ENCODE assay signal across 1 cellular context in genomic region chr18:46071894-46072867, GRCh38.
A peak's percentile ranks its signal among the peaks of the same experiment; 100 is the strongest.
TF ChIP-seq lines count a peak whose summit lies in the region.

Gene PSTPIP2, minus strand, starts transcription at chr18:46072260. Its CDS starts 72 bp downstream, at chr18:46072188.

TF ChIP-seq in K562, 482 proteins besides CTCF, POLR2A, EP300 and RAD21 (continued from another document and continues in another):
- TF ChIP-seq JUND (IDR thresholded peaks at IDR 0.05; ENCODE audit: borderline replicate concordance, low read depth, low read length), result no peak; the same call in 1 of the 2 replicates
- TF ChIP-seq JUND (tag; IDR thresholded peaks at IDR 0.05; ENCODE audit: borderline replicate concordance, low read depth, low read length), result no peak
- TF ChIP-seq MAFK (IDR thresholded peaks at IDR 0.05; ENCODE audit: low read length), result no peak
- no peak for TF ChIP-seq PTTG1 (tag; IDR thresholded peaks at IDR 0.05; ENCODE audit: low read depth)
- no peak for TF ChIP-seq GTF2E2 (tag; IDR thresholded peaks at IDR 0.05)
- TF ChIP-seq GTF3C2 (IDR thresholded peaks at IDR 0.05; ENCODE audit: borderline replicate concordance, extremely low read depth, insufficient read length), result no peak
- TF ChIP-seq XRCC4 (IDR thresholded peaks at IDR 0.05; ENCODE audit: extremely low read depth, insufficient read depth, insufficient read length), result no peak
- TF ChIP-seq CBX8 (IDR thresholded peaks at IDR 0.05; ENCODE audit: borderline replicate concordance, extremely low read depth, low read depth, low read length, poor library complexity, severe bottlenecking), result no peak
- 0 out of 2 replicates have a peak, but pooled peaks have one; percentile 53 for TF ChIP-seq TGIF2 (CRISPR knock-in tag; IDR thresholded peaks at IDR 0.05)
- TF ChIP-seq SAFB (IDR thresholded peaks at IDR 0.05; ENCODE audit: borderline replicate concordance, low read depth, low read length), result 0 out of 2 replicates have a peak, but pooled peaks have one; percentile 48
- no peak for TF ChIP-seq CHD7 (IDR thresholded peaks at IDR 0.05; ENCODE audit: low read depth, low read length)
- no peak for TF ChIP-seq TRIM25 (IDR thresholded peaks at IDR 0.05; ENCODE audit: borderline replicate concordance)
- TF ChIP-seq SAP30 (IDR thresholded peaks at IDR 0.05; ENCODE audit: borderline replicate concordance, insufficient read depth, low read depth, low read length, poor library complexity, severe bottlenecking), result no peak
- TF ChIP-seq XRCC5 (IDR thresholded peaks at IDR 0.05; ENCODE audit: low read depth, low read length), result peak; percentile 52
- TF ChIP-seq MCM2 (IDR thresholded peaks at IDR 0.05; ENCODE audit: low read depth), result no peak
- no peak for TF ChIP-seq U2AF2 (optimal IDR thresholded peaks at IDR 0.05; ENCODE audit: low read depth, low read length)
- no peak for TF ChIP-seq RREB1 (CRISPR knock-in tag; IDR thresholded peaks at IDR 0.05)
- no peak for TF ChIP-seq ZNF512 (tag; IDR thresholded peaks at IDR 0.05)
- TF ChIP-seq ZEB2 (IDR thresholded peaks at IDR 0.05), result no peak
- no peak for TF ChIP-seq ESRRA (IDR thresholded peaks at IDR 0.05; ENCODE audit: borderline replicate concordance, low read depth)
- no peak for TF ChIP-seq MAFG (tag; conservative IDR thresholded peaks at IDR 0.05)
- no peak for TF ChIP-seq CEBPG (CRISPR knock-in tag; IDR thresholded peaks at IDR 0.05)
- no peak for TF ChIP-seq CEBPG (tag; conservative IDR thresholded peaks at IDR 0.05 in 1 of 2, IDR thresholded peaks at IDR 0.05 in 1 of 2)
- TF ChIP-seq BCL6 (CRISPR knock-in tag; IDR thresholded peaks at IDR 0.05), result no peak
- no peak for TF ChIP-seq SMAD1 (IDR thresholded peaks at IDR 0.05; ENCODE audit: low read depth, low read length, partially characterized antibody)
- TF ChIP-seq BRF2 (IDR thresholded peaks at IDR 0.05; ENCODE audit: borderline replicate concordance, insufficient read depth, insufficient read length), result no peak
- TF ChIP-seq NFATC3 (IDR thresholded peaks at IDR 0.05), result no peak
- no peak for TF ChIP-seq BMI1 (IDR thresholded peaks at IDR 0.05; ENCODE audit: low read length)
- no peak for TF ChIP-seq CREB1 (IDR thresholded peaks at IDR 0.05)
- TF ChIP-seq CREB1 (CRISPR knock-in tag; IDR thresholded peaks at IDR 0.05), result peak; percentile 50; the same call in 1 of the 2 replicates
- no peak for TF ChIP-seq NBN (IDR thresholded peaks at IDR 0.05; ENCODE audit: low read depth)
- TF ChIP-seq CGGBP1 (CRISPR knock-in tag; IDR thresholded peaks at IDR 0.05), result no peak
